In the genomic region with DNA sequence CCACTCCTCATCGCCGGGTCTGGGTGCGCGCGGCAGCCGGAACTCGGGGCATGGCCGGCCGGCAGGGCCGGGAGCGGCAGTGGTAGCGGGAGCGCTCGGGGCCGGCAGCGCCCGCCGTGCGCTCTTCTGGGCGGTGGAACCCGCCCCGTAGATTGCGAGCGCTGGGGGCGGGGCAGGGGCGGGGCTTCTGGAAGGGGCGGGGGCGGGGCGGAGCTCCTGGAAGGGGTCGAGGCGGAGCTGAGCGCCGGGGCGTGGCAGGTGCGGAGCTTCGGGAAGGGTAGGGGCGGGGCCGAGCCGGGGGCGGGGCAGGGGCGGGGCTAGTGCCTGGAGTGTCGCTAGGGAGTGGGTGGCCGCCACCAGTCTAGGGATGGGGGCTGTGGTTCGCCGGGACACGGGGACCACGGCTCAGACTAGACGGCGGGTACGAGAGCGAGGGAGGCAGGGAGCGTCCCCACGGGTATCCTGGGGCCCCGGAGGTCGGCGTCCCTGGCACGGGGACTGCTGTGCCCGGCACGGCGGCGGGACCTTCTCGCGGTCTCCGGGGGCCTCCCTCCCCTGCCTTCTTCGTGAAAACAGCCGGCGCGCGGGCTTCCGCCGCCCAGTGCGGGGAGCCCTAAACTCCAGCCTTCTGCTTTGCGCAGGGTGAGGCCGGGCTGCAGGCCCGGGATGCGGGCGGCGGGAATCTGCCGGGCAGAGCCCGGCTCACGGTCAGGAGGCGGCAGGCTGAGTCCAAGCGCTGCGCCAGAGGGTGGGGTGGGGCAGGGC, we compare ENCODE assay signal across 1 cellular context.
TF ChIP-seq lines count a peak whose summit lies in the region.

A gene (minus strand): TSS at position 128 of the 765 bp plus-strand sequence. CDS start 117 bp downstream, at position 11.

TF ChIP-seq in HEK293, 187 proteins besides CTCF, POLR2A, EP300 and RAD21 (continued from another document):
- TF ChIP-seq ZNF549 (tag by site-specific recombination; IDR thresholded peaks at IDR 0.05) (0 out of 2 replicates have a peak, but pooled peaks have one; percentile 17), ZNF335 (tag by site-specific recombination; conservative IDR thresholded peaks at IDR 0.05) (peak; percentile 90), KLF1 (tag by site-specific recombination; IDR thresholded peaks at IDR 0.05) (peak; percentile 66), KLF8 (tag by site-specific recombination; IDR thresholded peaks at IDR 0.05) (peak; percentile 88), KLF9 (tag by site-specific recombination; IDR thresholded peaks at IDR 0.05; ENCODE audit: low read depth) (peak; percentile 89), EGR2 (tag by site-specific recombination; IDR thresholded peaks at IDR 0.05; ENCODE audit: low read depth) (peak; percentile 49; the same call in 1 of the 2 replicates), GLIS1 (tag by site-specific recombination; IDR thresholded peaks at IDR 0.05) (peak; percentile 62), ZBTB20 (tag by site-specific recombination; IDR thresholded peaks at IDR 0.05) (peak; percentile 89), ZNF121 (tag by site-specific recombination; IDR thresholded peaks at IDR 0.05) (no peak), ZNF610 (tag by site-specific recombination; IDR thresholded peaks at IDR 0.05; ENCODE audit: borderline replicate concordance) (0 out of 2 replicates have a peak, but pooled peaks have one; percentile 33), ZNF423 (tag by site-specific recombination; IDR thresholded peaks at IDR 0.05) (0 out of 2 replicates have a peak, but pooled peaks have one; percentile 16), ZNF174 (tag by site-specific recombination; IDR thresholded peaks at IDR 0.05) (no peak), SP2 (tag by site-specific recombination; IDR thresholded peaks at IDR 0.05) (peak; percentile 66), ZEB2 (tag by site-specific recombination; IDR thresholded peaks at IDR 0.05) (0 out of 2 replicates have a peak, but pooled peaks have one; percentile 37), ZIC2 (tag by site-specific recombination; IDR thresholded peaks at IDR 0.05) (peak; percentile 17; the same call in 1 of the 2 replicates), ZNF341 (tag by site-specific recombination; IDR thresholded peaks at IDR 0.05; ENCODE audit: low read depth) (peak; percentile 86), ZNF600 (tag by site-specific recombination; IDR thresholded peaks at IDR 0.05) (peak; percentile 50; the same call in 1 of the 2 replicates), ZBTB48 (tag by site-specific recombination; IDR thresholded peaks at IDR 0.05) (peak; percentile 96), RBAK (tag by site-specific recombination; IDR thresholded peaks at IDR 0.05) (no peak), ZNF37A (tag by site-specific recombination; IDR thresholded peaks at IDR 0.05) (no peak), ZNF155 (tag by site-specific recombination; IDR thresholded peaks at IDR 0.05) (no peak), SP3 (tag by site-specific recombination; IDR thresholded peaks at IDR 0.05) (peak; percentile 75), ZNF76 (tag by site-specific recombination; IDR thresholded peaks at IDR 0.05; ENCODE audit: borderline replicate concordance, low read depth) (peak; percentile 47; the same call in 1 of the 2 replicates)
- TF ChIP-seq, protein P1, sequence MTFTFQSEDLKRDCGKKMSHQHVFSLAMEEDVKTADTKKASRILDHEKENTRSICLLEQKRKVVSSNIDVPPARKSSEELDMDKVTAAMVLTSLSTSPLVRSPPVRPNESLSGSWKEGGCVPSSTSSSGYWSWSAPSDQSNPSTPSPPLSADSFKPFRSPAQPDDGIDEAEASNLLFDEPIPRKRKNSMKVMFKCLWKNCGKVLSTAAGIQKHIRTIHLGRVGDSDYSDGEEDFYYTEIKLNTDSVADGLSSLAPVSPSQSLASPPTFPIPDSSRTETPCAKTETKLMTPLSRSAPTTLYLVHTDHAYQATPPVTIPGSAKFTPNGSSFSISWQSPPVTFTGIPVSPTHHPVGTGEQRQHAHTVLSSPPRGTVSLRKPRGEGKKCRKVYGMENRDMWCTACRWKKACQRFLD (tag by site-specific recombination; IDR thresholded peaks at IDR 0.05), result no peak
- TF ChIP-seq, protein P2, sequence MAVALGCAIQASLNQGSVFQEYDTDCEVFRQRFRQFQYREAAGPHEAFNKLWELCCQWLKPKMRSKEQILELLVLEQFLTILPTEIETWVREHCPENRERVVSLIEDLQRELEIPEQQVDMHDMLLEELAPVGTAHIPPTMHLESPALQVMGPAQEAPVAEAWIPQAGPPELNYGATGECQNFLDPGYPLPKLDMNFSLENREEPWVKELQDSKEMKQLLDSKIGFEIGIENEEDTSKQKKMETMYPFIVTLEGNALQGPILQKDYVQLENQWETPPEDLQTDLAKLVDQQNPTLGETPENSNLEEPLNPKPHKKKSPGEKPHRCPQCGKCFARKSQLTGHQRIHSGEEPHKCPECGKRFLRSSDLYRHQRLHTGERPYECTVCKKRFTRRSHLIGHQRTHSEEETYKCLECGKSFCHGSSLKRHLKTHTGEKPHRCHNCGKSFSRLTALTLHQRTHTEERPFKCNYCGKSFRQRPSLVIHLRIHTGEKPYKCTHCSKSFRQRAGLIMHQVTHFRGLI (tag by site-specific recombination; IDR thresholded peaks at IDR 0.05), result peak; percentile 46; the same call in 1 of the 2 replicates
- TF ChIP-seq, protein P3, sequence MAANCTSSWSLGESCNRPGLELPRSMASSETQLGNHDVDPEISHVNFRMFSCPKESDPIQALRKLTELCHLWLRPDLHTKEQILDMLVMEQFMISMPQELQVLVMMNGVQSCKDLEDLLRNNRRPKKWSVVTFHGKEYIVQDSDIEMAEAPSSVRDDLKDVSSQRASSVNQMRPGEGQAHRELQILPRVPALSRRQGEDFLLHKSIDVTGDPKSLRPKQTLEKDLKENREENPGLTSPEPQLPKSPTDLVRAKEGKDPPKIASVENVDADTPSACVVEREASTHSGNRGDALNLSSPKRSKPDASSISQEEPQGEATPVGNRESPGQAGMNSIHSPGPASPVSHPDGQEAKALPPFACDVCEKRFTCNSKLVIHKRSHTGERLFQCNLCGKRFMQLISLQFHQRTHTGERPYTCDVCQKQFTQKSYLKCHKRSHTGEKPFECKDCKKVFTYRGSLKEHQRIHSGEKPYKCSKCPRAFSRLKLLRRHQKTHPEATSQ (tag by site-specific recombination; IDR thresholded peaks at IDR 0.05), result no peak
- TF ChIP-seq, protein P4, sequence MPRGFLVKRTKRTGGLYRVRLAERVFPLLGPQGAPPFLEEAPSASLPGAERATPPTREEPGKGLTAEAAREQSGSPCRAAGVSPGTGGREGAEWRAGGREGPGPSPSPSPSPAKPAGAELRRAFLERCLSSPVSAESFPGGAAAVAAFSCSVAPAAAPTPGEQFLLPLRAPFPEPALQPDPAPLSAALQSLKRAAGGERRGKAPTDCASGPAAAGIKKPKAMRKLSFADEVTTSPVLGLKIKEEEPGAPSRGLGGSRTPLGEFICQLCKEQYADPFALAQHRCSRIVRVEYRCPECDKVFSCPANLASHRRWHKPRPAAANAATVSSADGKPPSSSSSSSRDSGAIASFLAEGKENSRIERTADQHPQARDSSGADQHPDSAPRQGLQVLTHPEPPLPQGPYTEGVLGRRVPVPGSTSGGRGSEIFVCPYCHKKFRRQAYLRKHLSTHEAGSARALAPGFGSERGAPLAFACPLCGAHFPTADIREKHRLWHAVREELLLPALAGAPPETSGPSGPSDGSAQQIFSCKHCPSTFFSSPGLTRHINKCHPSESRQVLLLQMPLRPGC (tag by site-specific recombination; IDR thresholded peaks at IDR 0.05), result 0 out of 2 replicates have a peak, but pooled peaks have one; percentile 27
